17 cellular contexts compared by ENCODE assay signal in the genomic region with DNA sequence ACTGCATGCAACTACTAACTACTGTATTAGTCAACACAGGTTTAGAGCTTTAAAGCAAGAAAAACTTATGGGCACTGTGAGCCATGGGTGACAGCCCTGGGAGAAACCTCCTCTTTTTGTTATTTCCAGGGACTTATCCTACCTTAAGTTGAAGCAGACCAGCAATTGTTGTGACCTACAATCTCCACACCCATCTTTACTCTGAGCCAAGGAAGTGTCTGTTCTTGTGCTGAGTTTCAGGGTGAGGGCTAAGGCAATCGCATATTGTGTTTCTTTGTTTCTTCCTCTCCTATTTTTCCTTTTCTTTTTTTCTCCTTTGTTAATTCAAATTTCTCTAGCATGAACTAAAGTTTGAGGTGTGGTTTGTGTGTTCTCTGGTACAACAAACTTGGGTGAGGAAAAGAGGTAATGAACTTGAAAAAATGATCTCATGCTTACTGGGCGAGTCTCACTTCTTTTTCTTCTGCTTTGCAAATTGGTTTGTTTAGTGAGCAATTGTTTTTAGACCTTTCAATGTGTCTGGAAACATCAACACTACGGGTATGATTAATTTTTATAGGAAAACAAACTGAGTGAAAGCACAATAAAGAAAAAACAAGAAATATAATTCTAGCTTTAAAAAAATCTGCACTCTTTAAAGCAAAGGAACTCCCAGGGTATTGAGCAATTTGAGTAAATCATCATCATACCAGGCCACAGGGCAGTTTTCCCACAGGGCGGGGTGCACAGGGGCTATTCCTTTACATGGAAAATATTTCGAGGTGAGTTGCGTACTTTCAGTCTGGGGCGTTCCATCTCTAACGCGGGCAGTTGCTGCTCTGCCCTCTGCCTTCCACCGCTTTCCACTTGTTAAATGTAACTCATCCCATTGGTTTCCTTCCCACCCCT. TPM values are rescaled to one million over a fixed set of nuclear protein-coding genes. Genes with fewer than 3 reads are reported as not detected.
A peak's percentile ranks its signal among the peaks of the same experiment; 100 is the strongest.
DNase-seq lines count a peak whose midpoint lies in the region; ATAC-seq and TF ChIP-seq lines count a peak whose summit lies in the region.
"Had no signal": no experiment of that assay in that cellular context is flagged by ENCODE, and none has a peak within 500 bp of the region (broad histone marks: within the 10 kb centered on the region; RNA-seq: fewer than 3 reads in every experiment).

No MANE protein-coding gene starts in this region.

- no peaks in the 10 kb centered on the region for H3K9me3 Mint-ChIP-seq in MCF 10A (ENCODE audit: unreplicated experiment)
- H3K9me3 Mint-ChIP-seq in naive thymus-derived CD8-positive, alpha-beta T cell: peaks cover 0 to 2% (median 0%) of the 10 kb centered on the region in 9 donors

- peak; percentile 83 for DNase-seq in MCF 10A (ENCODE audit: unreplicated experiment)
- no peak for DNase-seq in breast epithelium (ENCODE audit: low spot score in 2 of 2)
- DNase-seq in choroid plexus epithelial cell (ENCODE audit: low read depth): peak; percentile 17
- peak; percentile 46 to 58 for DNase-seq in left colon
- DNase-seq in iPS-NIHi7 (ENCODE audit: extremely low spot score): no peak
- no peak for DNase-seq in naive thymus-derived CD8-positive, alpha-beta T cell
- DNase-seq: activated CD4-positive, alpha-beta T cell treated with anti-CD3 and anti-CD28 coated beads, Interleukin-2, amount 50 U/mL, for 4 hours; central memory CD4-positive, alpha-beta T cell; NCI-H2227 treated with DMSO at 0.1 percent for 48 hours; Peyer's patch; testis had no signal

- peaks cover 28% of the 10 kb centered on the region for H3K4me1 Mint-ChIP-seq in MCF 10A (ENCODE audit: insufficient read depth, unreplicated experiment)
- no peaks in the 10 kb centered on the region for H3K4me1 Mint-ChIP-seq in naive thymus-derived CD8-positive, alpha-beta T cell

- no peaks in the 10 kb centered on the region for H3K27me3 Mint-ChIP-seq in MCF 10A (ENCODE audit: insufficient read depth, unreplicated experiment)
- peaks cover 0 to 24% (median 9%) of the 10 kb centered on the region in 5 donors for H3K27me3 Mint-ChIP-seq in naive thymus-derived CD8-positive, alpha-beta T cell

- intact Hi-C loops in MCF 10A (cut with micrococcal nuclease): loop anchor here (2.0 kb wide), 2 partner anchors 31 to 65 kb away; partner anchors contain the start of gene B4GALT4
- intact Hi-C loops in breast epithelium (cut with DNase I; ENCODE audit: low total_unique reads): no loop called here
- intact Hi-C loops in left colon (cut with DNase I, micrococcal nuclease): no loop called here

- ATAC-seq in left colon (peak; percentile 87), GM19023 (IDR thresholded peaks at IDR 0.05; ENCODE audit: unreplicated experiment) (no peak), GM18858 (IDR thresholded peaks at IDR 0.05; ENCODE audit: unreplicated experiment) (no peak)
- ATAC-seq in naive thymus-derived CD8-positive, alpha-beta T cell: no peak

- no peaks in the 10 kb centered on the region for H3K36me3 Mint-ChIP-seq in MCF 10A (ENCODE audit: insufficient read depth, unreplicated experiment)
- H3K36me3 Mint-ChIP-seq in naive thymus-derived CD8-positive, alpha-beta T cell: no peaks in the 10 kb centered on the region

- no peak overlapping the region for H3K4me3 ChIP-seq in breast epithelium
- no peak overlapping the region for H3K4me3 ChIP-seq in choroid plexus epithelial cell (ENCODE audit: low read depth, low read length)
- H3K4me3 ChIP-seq: esophagus muscularis mucosa, Peyer's patch, testis had no signal

- peak overlapping the region; percentile 59 for H3K4me3 Mint-ChIP-seq in MCF 10A (ENCODE audit: unreplicated experiment)
- no peak overlapping the region for H3K4me3 Mint-ChIP-seq in naive thymus-derived CD8-positive, alpha-beta T cell

- POLR2A ChIA-PET in MCF 10A (lab: Yijun Ruan, JAX): interaction anchor here (0.6 to 2.9 kb wide), 9 partner anchors 9 to 426 kb away, joined by 3 to 22 read pairs (median 3); partner anchors contain the start of gene B4GALT4
- POLR2A ChIA-PET in naive thymus-derived CD8-positive, alpha-beta T cell (lab: Charles Lee): no interaction called here

- CTCF ChIA-PET in MCF 10A (lab: Yijun Ruan, JAX): interaction anchor here (0.8 to 1.5 kb wide), 3 partner anchors 30 to 292 kb away, joined by 3 to 4 read pairs (median 4); partner anchors contain the start of gene TEX55

- no peak for TF ChIP-seq POLR2A in breast epithelium (IDR thresholded peaks at IDR 0.05)

- no peaks in the 10 kb centered on the region for H3K4me1 ChIP-seq in breast epithelium
- H3K4me1 ChIP-seq: esophagus muscularis mucosa, Peyer's patch, testis had no signal

- no peak for TF ChIP-seq CTCF in MCF 10A (IDR thresholded peaks at IDR 0.05; ENCODE audit: unreplicated experiment)
- TF ChIP-seq CTCF in breast epithelium (IDR thresholded peaks at IDR 0.05): no peak
- no peak for TF ChIP-seq CTCF in choroid plexus epithelial cell (conservative IDR thresholded peaks at IDR 0.05; ENCODE audit: low read depth, low read length)

- peak overlapping the region; percentile 94 for H3K27ac Mint-ChIP-seq in MCF 10A (ENCODE audit: low read depth, unreplicated experiment)
- no peak overlapping the region for H3K27ac Mint-ChIP-seq in naive thymus-derived CD8-positive, alpha-beta T cell

- H3K27me3 ChIP-seq in breast epithelium: no peaks in the 10 kb centered on the region
- H3K27me3 ChIP-seq: esophagus muscularis mucosa, Peyer's patch, testis had no signal

- H3K27ac ChIP-seq in breast epithelium: no peak overlapping the region
- H3K27ac ChIP-seq: esophagus muscularis mucosa, Peyer's patch, testis had no signal

- no peaks in the 10 kb centered on the region for H3K9me3 ChIP-seq in breast epithelium
- H3K9me3 ChIP-seq: esophagus muscularis mucosa, Peyer's patch, testis had no signal

- no peaks in the 10 kb centered on the region for H3K36me3 ChIP-seq in breast epithelium
- H3K36me3 ChIP-seq: esophagus muscularis mucosa, Peyer's patch had no signal

- no TSS peak for BruUV-seq in MCF 10A (replicated peaks; lab: Mats Ljungman, UMichigan)

RNA-seq across cellular contexts. Expression of gene UPK1B, which starts 2.7 kb away (rescaled TPM):
- total RNA-seq in MCF 10A (2022) (not detected in 2 replicates), breast epithelium (1 to 10 TPM in 1 of 3 donors, not detected in 2; 6.7 TPM), left colon (not detected)
- not detected for total RNA-seq in naive thymus-derived CD8-positive, alpha-beta T cell
- polyA plus RNA-seq in naive thymus-derived CD8-positive, alpha-beta T cell: not detected
- total RNA-seq: A673; esophagus muscularis mucosa; Peyer's patch; skeletal muscle tissue; T-helper 2 cell treated with Interferon-gamma antibody and Interleukin-4, amounts not matched to agents 100 ng/mL and 5 ng/mL, for 36 hours had no signal

RNA-seq across cellular contexts. Expression of gene TEX55, which starts 30.1 kb away (rescaled TPM):
- total RNA-seq in MCF 10A (2022): not detected in 2 replicates
- not detected for total RNA-seq in breast epithelium
- not detected for total RNA-seq in left colon
- total RNA-seq in naive thymus-derived CD8-positive, alpha-beta T cell: not detected
- not detected for polyA plus RNA-seq in naive thymus-derived CD8-positive, alpha-beta T cell
- total RNA-seq: A673; esophagus muscularis mucosa; Peyer's patch; skeletal muscle tissue; T-helper 2 cell treated with Interferon-gamma antibody and Interleukin-4, amounts not matched to agents 100 ng/mL and 5 ng/mL, for 36 hours had no signal

Comparison
In these comparisons a context has a peak if more than half of its experiments do, and no peak if none do; other contexts are left out.
1. DNase-seq: peak in MCF 10A (single experiment), choroid plexus epithelial cell (single experiment) and left colon (2 of 2); none in breast epithelium (0 of 2), iPS-NIHi7 (single experiment) and naive thymus-derived CD8-positive, alpha-beta T cell (0 of 10).